ENCODE assay signal across 1 cellular context in the genomic region with DNA sequence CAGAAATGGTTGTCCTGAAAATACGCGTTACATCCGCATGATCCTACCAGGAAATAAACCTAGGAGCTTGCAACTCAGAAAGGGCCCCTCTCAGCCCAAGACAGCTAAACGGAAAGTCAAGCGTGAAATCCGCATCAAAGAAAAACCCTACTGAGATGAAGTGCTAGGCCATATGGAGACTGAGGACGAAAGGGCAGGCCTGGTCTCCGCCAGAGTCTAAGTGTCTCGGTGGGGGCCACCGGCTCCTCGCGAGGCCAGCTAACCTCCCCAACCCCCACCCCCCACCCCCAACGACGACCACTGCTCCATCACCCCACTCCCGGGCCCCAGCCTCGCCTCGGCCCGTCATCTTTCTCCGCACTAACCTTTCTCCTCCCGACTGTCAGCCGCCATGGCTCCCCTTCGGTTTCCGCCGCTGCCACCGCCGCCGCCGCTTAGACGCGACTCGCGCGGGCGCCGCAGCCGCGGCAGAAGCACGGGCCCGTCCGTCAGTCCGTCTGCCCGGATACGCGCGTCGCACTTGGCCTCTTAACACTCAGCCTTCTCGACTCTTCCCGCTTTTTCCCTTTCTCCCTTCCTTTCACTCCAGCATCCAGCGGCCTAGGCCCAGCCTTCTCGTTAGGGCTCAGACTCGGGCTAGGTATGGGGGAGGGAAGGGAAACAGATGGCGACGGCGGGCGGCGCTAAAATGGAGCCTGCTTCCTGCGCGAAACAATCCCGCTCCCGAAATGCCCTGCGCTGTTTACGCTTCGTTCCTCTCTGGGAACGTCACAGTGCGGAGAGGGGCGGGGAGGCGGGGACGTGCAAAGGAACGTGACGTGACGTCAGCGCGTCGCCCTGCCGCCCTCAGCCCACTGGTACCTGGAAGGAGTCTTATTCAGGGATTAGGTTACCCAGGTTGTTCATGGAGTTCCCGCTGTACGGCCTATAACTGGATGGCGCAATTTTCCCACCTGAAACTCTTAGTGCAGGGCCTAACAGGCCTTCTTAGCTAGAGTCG.
TF ChIP-seq lines count a peak whose summit lies in the region.

YTHDC1 (minus strand) TSS at position 730 of the 1,000 bp plus-strand sequence; CDS start at position 393, 337 bp downstream.

TF ChIP-seq in HCT116, 20 proteins besides CTCF, POLR2A, EP300 and RAD21 (continued from another document):
- TF ChIP-seq ZBTB33 (IDR thresholded peaks at IDR 0.05; ENCODE audit: extremely low read depth, insufficient replicate concordance, low read length), result peak; percentile 20
- peak; percentile 42 for TF ChIP-seq JUND (IDR thresholded peaks at IDR 0.05)
- peak; percentile 91 for TF ChIP-seq CBX3 (IDR thresholded peaks at IDR 0.05; ENCODE audit: low read depth)
- peak; percentile 88 for TF ChIP-seq ZFX (IDR thresholded peaks at IDR 0.05)
- TF ChIP-seq ZNF274 (IDR thresholded peaks at IDR 0.05; ENCODE audit: low read depth, low read length), result no peak
- peak; percentile 87 for TF ChIP-seq POLR2AphosphoS5 (IDR thresholded peaks at IDR 0.05; ENCODE audit: low read depth, low read length)
- TF ChIP-seq EGR1 (IDR thresholded peaks at IDR 0.05; ENCODE audit: low read depth), result no peak
- TF ChIP-seq SIN3A (IDR thresholded peaks at IDR 0.05; ENCODE audit: low read depth), result peak; percentile 83
- TF ChIP-seq, protein P1, sequence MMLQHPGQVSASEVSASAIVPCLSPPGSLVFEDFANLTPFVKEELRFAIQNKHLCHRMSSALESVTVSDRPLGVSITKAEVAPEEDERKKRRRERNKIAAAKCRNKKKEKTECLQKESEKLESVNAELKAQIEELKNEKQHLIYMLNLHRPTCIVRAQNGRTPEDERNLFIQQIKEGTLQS (IDR thresholded peaks at IDR 0.05), result no peak
- TF ChIP-seq YY1 (IDR thresholded peaks at IDR 0.05; ENCODE audit: extremely low read depth, insufficient replicate concordance, low read depth, low read length), result peak; percentile 90
- TF ChIP-seq TCF7L2 (IDR thresholded peaks at IDR 0.05; ENCODE audit: borderline replicate concordance, extremely low read depth, insufficient read depth, insufficient read length), result peak; percentile 64
- TF ChIP-seq, protein P2, sequence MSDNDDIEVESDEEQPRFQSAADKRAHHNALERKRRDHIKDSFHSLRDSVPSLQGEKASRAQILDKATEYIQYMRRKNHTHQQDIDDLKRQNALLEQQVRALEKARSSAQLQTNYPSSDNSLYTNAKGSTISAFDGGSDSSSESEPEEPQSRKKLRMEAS (IDR thresholded peaks at IDR 0.05), result peak; percentile 90
TF ChIP-seq in HCT116: peak in this region for 12.
